In the genomic region with DNA sequence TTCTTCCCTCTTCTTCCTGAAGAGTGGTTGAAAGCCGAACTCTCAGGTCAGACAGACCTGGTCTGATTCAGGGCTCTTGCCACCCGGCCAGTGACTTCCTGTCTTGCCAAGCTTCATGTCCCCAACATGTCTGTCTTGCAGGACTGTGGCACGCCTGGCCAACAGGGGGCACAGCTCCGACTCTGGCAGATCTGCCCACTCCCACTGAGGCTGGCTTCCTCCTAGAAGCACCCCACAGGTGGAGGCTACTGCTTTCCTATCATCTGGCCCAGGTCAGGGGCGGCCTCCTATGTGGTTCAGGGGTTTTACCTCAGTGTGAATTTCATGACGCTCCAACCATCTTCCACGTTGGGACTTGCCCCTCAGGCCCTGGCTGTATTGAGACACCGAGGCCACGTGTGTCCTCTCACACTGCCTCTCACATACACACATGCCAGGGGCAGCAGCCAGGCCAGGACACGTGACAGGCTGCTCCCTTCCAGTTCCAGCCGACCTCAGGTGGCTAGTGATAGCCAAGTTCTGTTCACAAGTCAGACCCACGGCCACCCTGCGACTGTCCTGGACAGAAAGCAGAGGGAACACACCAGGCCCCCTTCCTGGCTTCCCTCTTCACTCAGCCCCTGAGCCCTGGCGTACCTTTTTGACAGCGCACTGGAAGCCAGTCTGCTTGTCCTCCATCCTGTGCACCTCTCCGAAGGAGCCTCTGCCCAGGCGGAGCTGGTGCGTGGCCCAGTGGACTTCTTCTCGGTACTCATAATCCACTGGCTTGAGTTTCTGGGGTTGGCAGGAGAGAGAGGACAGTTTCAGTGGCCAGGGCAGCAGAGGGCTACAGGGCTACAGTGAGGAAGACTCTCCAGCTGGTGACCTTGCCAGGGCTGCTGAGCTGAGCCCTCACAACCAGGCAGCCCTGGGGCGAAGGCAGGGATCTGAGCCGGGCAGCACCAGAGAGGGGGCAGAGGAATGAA, we compare ENCODE assay signal across 9 cellular contexts. TPM values are rescaled to one million over a fixed set of nuclear protein-coding genes. Genes with fewer than 3 reads are reported as not detected.
A peak's percentile ranks its signal among the peaks of the same experiment; 100 is the strongest.
DNase-seq lines count a peak whose midpoint lies in the region; ATAC-seq, FAIRE-seq and TF ChIP-seq lines count a peak whose summit lies in the region.
"Had no signal": no experiment of that assay in that cellular context is flagged by ENCODE, and none has a peak within 500 bp of the region (broad histone marks: within the 10 kb centered on the region; RNA-seq: fewer than 3 reads in every experiment).

No MANE protein-coding gene starts in this region.

- DNase-seq in GM12892 (ENCODE audit: insufficient read length) (no peak), epithelial cell of esophagus (ENCODE audit: low read depth) (peak; percentile 88), NCI-H1930 (lab: John Stamatoyannopoulos, UW) (no peak), pons (ENCODE audit: low spot score) (no peak)

- peak overlapping the region; percentile 35 to 79 (median 74) for H3K9ac ChIP-seq in skeletal muscle tissue (ENCODE audit: low read depth in 1 of 3, low read length in 3 of 3)

- TF ChIP-seq POLR2A in GM12892 (IDR thresholded peaks at IDR 0.05; ENCODE audit: low read depth, low read length), result no peak

- peaks cover 57 to 65% (median 63%) of the 10 kb centered on the region in 3 donors for H3K4me1 ChIP-seq in skeletal muscle tissue (ENCODE audit: control insufficient read depth in 3 of 3, insufficient read depth in 3 of 3, low read length in 3 of 3)

- no peak for ATAC-seq in GM19328 (IDR thresholded peaks at IDR 0.05; ENCODE audit: unreplicated experiment)
- no peak for ATAC-seq in HG02981 (IDR thresholded peaks at IDR 0.05; ENCODE audit: unreplicated experiment)

- H3K4me3 ChIP-seq in epithelial cell of esophagus (ENCODE audit: low read length) (no peak overlapping the region), skeletal muscle tissue (ENCODE audit: low read length in 3 of 3) (peak overlapping the region in 2 of 3 donors; percentile 45 to 60)

- peak; percentile 62 for FAIRE-seq in GM12892 (lab: Jason Lieb, UNC)

- H3K27ac ChIP-seq in VCaP (no peak overlapping the region), skeletal muscle tissue (ENCODE audit: low read depth, low read length) (peak overlapping the region; percentile 95)

- peak; percentile 7; the same call in 1 of the 2 replicates for TF ChIP-seq CTCF in VCaP (conservative IDR thresholded peaks at IDR 0.05)
- TF ChIP-seq CTCF in epithelial cell of esophagus (IDR thresholded peaks at IDR 0.05; ENCODE audit: insufficient read depth, low read depth, low read length, missing control alignments), result peak; percentile 30

- peaks cover 16 to 38% (median 31%) of the 10 kb centered on the region in 3 donors for H3K36me3 ChIP-seq in skeletal muscle tissue (ENCODE audit: control insufficient read depth in 3 of 3, insufficient read depth in 3 of 3, low read length in 3 of 3)

- H3K27me3 ChIP-seq in skeletal muscle tissue (ENCODE audit: control insufficient read depth in 3 of 3, insufficient read depth in 3 of 3, low read length in 3 of 3), result no peaks in the 10 kb centered on the region

- H3K9me3 ChIP-seq in skeletal muscle tissue (ENCODE audit: control insufficient read depth in 3 of 3, low read length in 3 of 3), result no peaks in the 10 kb centered on the region

RNA-seq across cellular contexts. Expression of gene SPATA32, which starts 22.6 kb away (rescaled TPM):
- polyA plus RNA-seq in GM12892 (2012; ENCODE audit: missing spikeins), result 0.74 TPM
- total RNA-seq in skeletal muscle tissue, result not detected
- total RNA-seq: temporal lobe had no signal

RNA-seq across cellular contexts. Expression of gene MAP3K14, which starts 32.4 kb away (rescaled TPM):
- polyA plus RNA-seq in GM12892 (2012; ENCODE audit: missing spikeins), result 13.9 TPM
- 1.6 TPM for total RNA-seq in skeletal muscle tissue
